Comparison of ENCODE assay signal across 11 cellular contexts in genomic region chr6:108650781-108651180, GRCh38.
A peak's percentile ranks its signal among the peaks of the same experiment; 100 is the strongest.
DNase-seq lines count a peak whose midpoint lies in the region; ATAC-seq and TF ChIP-seq lines count a peak whose summit lies in the region.
"Had no signal": no experiment of that assay in that cellular context is flagged by ENCODE, and none has a peak within 500 bp of the region (broad histone marks: within the 10 kb centered on the region; RNA-seq: fewer than 3 reads in every experiment).

No MANE protein-coding gene starts in this region.

- H3K36me3 Mint-ChIP-seq in natural killer cell, result no peaks in the 10 kb centered on the region

- H3K36me3 ChIP-seq in breast epithelium (no peaks in the 10 kb centered on the region), thyroid gland (no peaks in the 10 kb centered on the region)

- TF ChIP-seq POLR2A in NB4 (IDR thresholded peaks at IDR 0.05; ENCODE audit: extremely low read depth, insufficient read length) (no peak), breast epithelium (IDR thresholded peaks at IDR 0.05) (no peak), thyroid gland (IDR thresholded peaks at IDR 0.05) (no peak)

- H3K27ac Mint-ChIP-seq in natural killer cell, result peak overlapping the region; percentile 9 to 44

- H3K9me3 ChIP-seq in breast epithelium (no peaks in the 10 kb centered on the region), thyroid gland (no peaks in the 10 kb centered on the region)

- H3K27me3 ChIP-seq in breast epithelium, result no peaks in the 10 kb centered on the region
- H3K27me3 ChIP-seq in thyroid gland, result no peaks in the 10 kb centered on the region

- peaks cover 52 to 72% of the 10 kb centered on the region in 2 donors for H3K4me1 Mint-ChIP-seq in natural killer cell

- TF ChIP-seq CTCF in AG09309 (IDR thresholded peaks at IDR 0.05; ENCODE audit: control insufficient read depth, insufficient read depth, low read depth, low read length, missing control alignments), result no peak
- no peak for TF ChIP-seq CTCF in NB4 (IDR thresholded peaks at IDR 0.05; ENCODE audit: low read depth, low read length)
- TF ChIP-seq CTCF in breast epithelium (IDR thresholded peaks at IDR 0.05), result no peak
- no peak for TF ChIP-seq CTCF in natural killer cell (IDR thresholded peaks at IDR 0.05)
- TF ChIP-seq CTCF in thyroid gland (IDR thresholded peaks at IDR 0.05), result no peak

- H3K4me3 ChIP-seq in AG09309 (ENCODE audit: control insufficient read depth, low read depth, low read length) (no peak overlapping the region), NB4 (ENCODE audit: low read depth, low read length) (no peak overlapping the region), breast epithelium (peak overlapping the region in 1 of 3 donors; percentile 15), thyroid gland (replicated peaks in 1 of 3) (no peak overlapping the region)

- peak in 2 of 3 donors; percentile 29 to 55 for ATAC-seq in natural killer cell

- WGBS in thyroid gland, 2 donors, result 71 to 83% methylated on average over 5 of the region's 5 CpGs

- H3K27ac ChIP-seq in breast epithelium (peak overlapping the region; percentile 86 to 92), thyroid gland (peak overlapping the region in 1 of 3 donors; percentile 58)

- H3K27me3 Mint-ChIP-seq in natural killer cell (ENCODE audit: low read depth in 2 of 2), result no peaks in the 10 kb centered on the region

- H3K4me1 ChIP-seq in breast epithelium (peaks cover 32 to 62% of the 10 kb centered on the region in 2 donors), thyroid gland (peaks cover 49 to 72% of the 10 kb centered on the region in 2 donors)

- no peaks in the 10 kb centered on the region for H3K9me3 Mint-ChIP-seq in natural killer cell

- DNase-seq in AG09309 (ENCODE audit: low read depth), result peak; percentile 50
- DNase-seq in NB4 (ENCODE audit: low read depth), result peak; percentile 91
- no peak for DNase-seq in breast epithelium (ENCODE audit: low spot score in 2 of 2)
- DNase-seq in natural killer cell, result no peak
- no peak for DNase-seq in activated CD4-positive, alpha-beta T cell treated with anti-CD3 and anti-CD28 coated beads for 4 hours
- DNase-seq in NCI-H1694 treated with DMSO at 0.1 percent for 48 hours (lab: John Stamatoyannopoulos, UW), result no peak
- no peak for DNase-seq in thyroid gland
- no peak for DNase-seq in stimulated activated CD4-positive, alpha-beta T cell treated with anti-CD3 and anti-CD28 coated beads, Interleukin-4, amount 100 ng/mL, for 4 hours
- DNase-seq: activated effector memory CD4-positive, alpha-beta T cell treated with anti-CD3 and anti-CD28 coated beads, Interleukin-2, amount 50 U/mL, for 16 hours; NCI-H1417 treated with DMSO at 0.1 percent for 48 hours; T-helper 9 cell had no signal

- peak overlapping the region; percentile 49 for H3K4me3 Mint-ChIP-seq in natural killer cell

- intact Hi-C loops in breast epithelium (cut with DNase I; ENCODE audit: low total_unique reads) (no loop called here), natural killer cell (cut with micrococcal nuclease) (no loop called here), thyroid gland (cut with DNase I) (no loop called here)

Comparison
In these comparisons a context has a peak if more than half of its experiments do, and no peak if none do; other contexts are left out.
1. DNase-seq: peak in AG09309 (single experiment) and NB4 (single experiment); none in breast epithelium (0 of 2), natural killer cell (single experiment), activated CD4-positive, alpha-beta T cell treated with anti-CD3 and anti-CD28 coated beads for 4 hours (0 of 2), NCI-H1694 treated with DMSO at 0.1 percent for 48 hours (single experiment), thyroid gland (0 of 2) and stimulated activated CD4-positive, alpha-beta T cell treated with anti-CD3 and anti-CD28 coated beads, Interleukin-4, amount 100 ng/mL, for 4 hours (0 of 2).